Comparison of ENCODE assay signal across 24 cellular contexts in genomic region chr1:108961198-108961597, GRCh38.
A peak's percentile ranks its signal among the peaks of the same experiment; 100 is the strongest.
DNase-seq lines count a peak whose midpoint lies in the region; ATAC-seq and TF ChIP-seq lines count a peak whose summit lies in the region.
"Had no signal": no experiment of that assay in that cellular context is flagged by ENCODE, and none has a peak within 500 bp of the region (broad histone marks: within the 10 kb centered on the region; RNA-seq: fewer than 3 reads in every experiment).

No MANE protein-coding gene starts in this region.

- peaks cover 5% of the 10 kb centered on the region; the same call in 1 of the 2 replicates for H3K36me3 ChIP-seq in OCI-LY1 (ENCODE audit: insufficient read depth, low read length)

- H3K4me3 ChIP-seq in OCI-LY1 (ENCODE audit: low read depth, low read length, poor library complexity, severe bottlenecking): peak overlapping the region; percentile 23
- H3K4me3 ChIP-seq: body of pancreas had no signal

- peaks cover 34 to 44% of the 10 kb centered on the region in 2 donors for H3K4me1 Mint-ChIP-seq in effector memory CD8-positive, alpha-beta T cell (ENCODE audit: low read depth in 2 of 2)

- peak overlapping the region; percentile 18; the same call in 1 of the 2 replicates for H3K4me2 ChIP-seq in OCI-LY1 (ENCODE audit: low read length)

- peaks cover 16% of the 10 kb centered on the region; the same call in 1 of the 2 replicates for H3K79me2 ChIP-seq in OCI-LY1 (ENCODE audit: insufficient read depth, low read length)

- ATAC-seq in GM21619 (IDR thresholded peaks at IDR 0.05; ENCODE audit: unreplicated experiment): peak; percentile 26
- ATAC-seq in effector memory CD8-positive, alpha-beta T cell (replicated peaks): peak; percentile 25
- ATAC-seq in HG03095 (IDR thresholded peaks at IDR 0.05; ENCODE audit: unreplicated experiment): no peak
- ATAC-seq: body of pancreas, GM23338, psoas muscle had no signal

- no peak overlapping the region for H3K27ac Mint-ChIP-seq in effector memory CD8-positive, alpha-beta T cell
- H3K27ac Mint-ChIP-seq: GM23338 had no signal

- H3K4me3 Mint-ChIP-seq in effector memory CD8-positive, alpha-beta T cell: peak overlapping the region; percentile 79 to 82

- H4K20me1 ChIP-seq in OCI-LY1 (ENCODE audit: insufficient read depth, low read length): no peaks in the 10 kb centered on the region

- H3K9me3 ChIP-seq in OCI-LY1 (ENCODE audit: low read length): no peaks in the 10 kb centered on the region
- H3K9me3 ChIP-seq: body of pancreas, psoas muscle had no signal

- 0 out of 2 replicates have a peak, but pooled peaks cover 5% of the 10 kb centered on the region for H3F3A ChIP-seq in OCI-LY1 (ENCODE audit: insufficient read depth, low read length)

- H3K27ac ChIP-seq in OCI-LY1 (ENCODE audit: low read depth, low read length, poor library complexity, severe bottlenecking): no peak overlapping the region
- H3K27ac ChIP-seq: 22Rv1, WERI-Rb-1 had no signal

- no peak overlapping the region for H2AFZ ChIP-seq in OCI-LY1 (ENCODE audit: low read length)
- H2AFZ ChIP-seq: GM23338 had no signal

- H3K4me1 ChIP-seq in OCI-LY1 (ENCODE audit: insufficient read depth, low read length, severe bottlenecking): peaks cover 28% of the 10 kb centered on the region

- H3K27me3 Mint-ChIP-seq in effector memory CD8-positive, alpha-beta T cell: no peaks in the 10 kb centered on the region

- H3K36me3 Mint-ChIP-seq in effector memory CD8-positive, alpha-beta T cell (ENCODE audit: insufficient read depth): peaks cover 39% of the 10 kb centered on the region

- H3K9me2 ChIP-seq in OCI-LY1 (ENCODE audit: low read depth, low read length): no peaks in the 10 kb centered on the region

- H3K9me3 Mint-ChIP-seq in effector memory CD8-positive, alpha-beta T cell: no peaks in the 10 kb centered on the region
- H3K9me3 Mint-ChIP-seq: GM23338; T-helper 2 cell treated with Interferon-gamma antibody and Interleukin-4, amounts not matched to agents 5 μg/mL and 100 μg/mL, for 36 hours had no signal

- no peak for TF ChIP-seq CTCF in OCI-LY1 (IDR thresholded peaks at IDR 0.05; ENCODE audit: low read length)

- peak; percentile 5 for DNase-seq in NK-92 treated with Interleukin-12 subunit alpha and Interleukin-12 subunit beta, amount 100 ng/mL, for 24 hours (lab: John Stamatoyannopoulos, UW)
- DNase-seq in NK-92 (lab: John Stamatoyannopoulos, UW; ENCODE audit: unreplicated experiment) (no peak), NCI-H2081 (lab: John Stamatoyannopoulos, UW) (no peak)
- DNase-seq in effector memory CD8-positive, alpha-beta T cell: peak; percentile 32 to 50 (median 39)
- DNase-seq in activated CD8-positive, alpha-beta memory T cell treated with anti-CD3 and anti-CD28 coated beads, Interleukin-2, amount 50 U/mL, for 4 hours: no peak
- DNase-seq: activated CD4-positive, alpha-beta T cell treated with anti-CD3 and anti-CD28 coated beads, Interleukin-2, amount 10 ng/mL, durations not matched to agents 7 days and 5 days; activated gamma-delta T cell; activated T-cell treated with anti-CD3 and anti-CD28 coated beads for 4 hours; body of pancreas; DMS53; GDM1; head of caudate nucleus; Kasumi-1; mammary epithelial cell; NCI-H187; NCI-H69; psoas muscle; WERI-Rb-1 had no signal

- no peaks in the 10 kb centered on the region for H3K27me3 ChIP-seq in OCI-LY1 (ENCODE audit: insufficient read depth, low read length)
- H3K27me3 ChIP-seq: body of pancreas had no signal

- H3K9ac ChIP-seq in OCI-LY1 (ENCODE audit: low read length): no peak overlapping the region

Comparison
In these comparisons a context has a peak if more than half of its experiments do, and no peak if none do; other contexts are left out.
1. DNase-seq: peak in NK-92 treated with Interleukin-12 subunit alpha and Interleukin-12 subunit beta, amount 100 ng/mL, for 24 hours (single experiment) and effector memory CD8-positive, alpha-beta T cell (3 of 3); none in NK-92 (single experiment), NCI-H2081 (0 of 2) and activated CD8-positive, alpha-beta memory T cell treated with anti-CD3 and anti-CD28 coated beads, Interleukin-2, amount 50 U/mL, for 4 hours (single experiment).